20 cellular contexts compared by ENCODE assay signal in the genomic region with DNA sequence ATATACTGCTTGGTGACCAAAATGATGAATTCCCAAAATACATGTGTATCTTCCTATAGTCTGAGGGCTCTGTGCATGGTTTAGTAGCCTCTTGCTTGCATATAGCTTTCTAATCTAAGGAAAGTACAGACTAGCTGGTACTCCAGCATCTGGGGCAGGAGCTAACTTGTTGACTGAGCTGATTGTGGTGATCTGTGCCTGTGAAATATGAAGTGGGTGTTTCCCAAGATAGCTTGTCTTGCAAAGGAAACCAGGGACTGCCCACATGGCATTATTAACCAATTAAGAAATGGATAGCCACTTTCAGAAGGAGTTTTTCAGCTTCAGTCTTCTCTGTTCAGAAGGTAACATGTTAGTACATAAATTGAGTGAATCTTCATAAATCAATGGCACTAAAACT.
DNase-seq lines count a peak whose midpoint lies in the region; ATAC-seq and TF ChIP-seq lines count a peak whose summit lies in the region.
"Had no signal": no experiment of that assay in that cellular context is flagged by ENCODE, and none has a peak within 500 bp of the region (broad histone marks: within the 10 kb centered on the region; RNA-seq: fewer than 3 reads in every experiment).

No MANE protein-coding gene starts in this region.

- TF ChIP-seq CTCF in cardiac muscle cell (IDR thresholded peaks at IDR 0.05; ENCODE audit: low read depth, low read length) (no peak), WERI-Rb-1 (IDR thresholded peaks at IDR 0.05; ENCODE audit: low read depth, low read length) (no peak), fibroblast of lung (conservative IDR thresholded peaks at IDR 0.05 in 1 of 2, IDR thresholded peaks at IDR 0.05 in 1 of 2; ENCODE audit: low read depth in 1 of 2, low read length in 2 of 2) (no peak), upper lobe of right lung (IDR thresholded peaks at IDR 0.05) (no peak), glutamatergic neuron (IDR thresholded peaks at IDR 0.05; ENCODE audit: partially characterized antibody, unreplicated experiment) (no peak)

- no peaks in the 10 kb centered on the region for H3K79me2 ChIP-seq in fibroblast of lung (ENCODE audit: control insufficient read depth, insufficient read depth, low read length)

- H4K20me1 ChIP-seq in fibroblast of lung (ENCODE audit: control insufficient read depth, extremely low read depth, insufficient read depth, low read length): no peaks in the 10 kb centered on the region

- no peak overlapping the region for H3K4me3 Mint-ChIP-seq in glutamatergic neuron (ENCODE audit: unreplicated experiment)
- H3K4me3 Mint-ChIP-seq: activated CD4-positive, alpha-beta memory T cell treated with anti-CD3 and anti-CD28 coated beads, Interleukin-2, amount 10 ng/mL, durations not matched to agents 7 days and 5 days; CD14-positive monocyte; memory B cell had no signal

- no peaks in the 10 kb centered on the region for H3K9me3 ChIP-seq in cardiac muscle cell (ENCODE audit: low read depth)
- H3K9me3 ChIP-seq in WERI-Rb-1 (ENCODE audit: severe bottlenecking): no peaks in the 10 kb centered on the region
- no peaks in the 10 kb centered on the region for H3K9me3 ChIP-seq in fibroblast of lung (ENCODE audit: control insufficient read depth, insufficient read depth, low read depth, low read length)
- H3K9me3 ChIP-seq in upper lobe of right lung: no peaks in the 10 kb centered on the region
- H3K9me3 ChIP-seq: A549, right lobe of liver had no signal

- H3K9ac ChIP-seq in fibroblast of lung (ENCODE audit: insufficient read depth, low read length): no peak overlapping the region

- H3K4me1 ChIP-seq in cardiac muscle cell (ENCODE audit: low read depth): no peaks in the 10 kb centered on the region
- no peaks in the 10 kb centered on the region for H3K4me1 ChIP-seq in fibroblast of lung (ENCODE audit: control insufficient read depth, extremely low read depth, insufficient read depth, low read length)
- no peaks in the 10 kb centered on the region for H3K4me1 ChIP-seq in upper lobe of right lung
- H3K4me1 ChIP-seq: A549, right lobe of liver had no signal

- no peak overlapping the region for H2AFZ ChIP-seq in fibroblast of lung (ENCODE audit: low read length)

- no peak overlapping the region for H3K4me2 ChIP-seq in fibroblast of lung (ENCODE audit: extremely low read depth, insufficient read depth, low read length)
- H3K4me2 ChIP-seq: A549 had no signal

- H3K9me3 Mint-ChIP-seq in glutamatergic neuron (ENCODE audit: unreplicated experiment): no peaks in the 10 kb centered on the region
- H3K9me3 Mint-ChIP-seq: activated CD4-positive, alpha-beta memory T cell treated with anti-CD3 and anti-CD28 coated beads, Interleukin-2, amount 10 ng/mL, durations not matched to agents 7 days and 5 days; CD14-positive monocyte; memory B cell had no signal

- H3K36me3 ChIP-seq in cardiac muscle cell (no peaks in the 10 kb centered on the region), WERI-Rb-1 (no peaks in the 10 kb centered on the region), fibroblast of lung (ENCODE audit: control insufficient read depth, insufficient read depth, low read length) (no peaks in the 10 kb centered on the region), upper lobe of right lung (no peaks in the 10 kb centered on the region)
- H3K36me3 ChIP-seq: right lobe of liver had no signal

- no peaks in the 10 kb centered on the region for H3K27me3 Mint-ChIP-seq in glutamatergic neuron (ENCODE audit: unreplicated experiment)
- H3K27me3 Mint-ChIP-seq: activated CD4-positive, alpha-beta memory T cell treated with anti-CD3 and anti-CD28 coated beads, Interleukin-2, amount 10 ng/mL, durations not matched to agents 7 days and 5 days; memory B cell had no signal

- H3K4me1 Mint-ChIP-seq in glutamatergic neuron (ENCODE audit: low read depth, unreplicated experiment): peaks cover 2% of the 10 kb centered on the region
- H3K4me1 Mint-ChIP-seq: activated CD4-positive, alpha-beta memory T cell treated with anti-CD3 and anti-CD28 coated beads, Interleukin-2, amount 10 ng/mL, durations not matched to agents 7 days and 5 days; memory B cell had no signal

- no peak overlapping the region for H3K4me3 ChIP-seq in cardiac muscle cell
- H3K4me3 ChIP-seq in WERI-Rb-1 (ENCODE audit: low read depth, low read length): no peak overlapping the region
- no peak overlapping the region for H3K4me3 ChIP-seq in fibroblast of lung (replicated peaks in 1 of 4; ENCODE audit: control extremely low read depth in 1 of 4, insufficient read depth in 1 of 4, low read depth in 3 of 4, low read length in 4 of 4)
- no peak overlapping the region for H3K4me3 ChIP-seq in upper lobe of right lung
- H3K4me3 ChIP-seq: A549, right lobe of liver had no signal

- H3K27me3 ChIP-seq in cardiac muscle cell: no peaks in the 10 kb centered on the region
- H3K27me3 ChIP-seq in WERI-Rb-1 (ENCODE audit: insufficient read depth, low read depth, severe bottlenecking): no peaks in the 10 kb centered on the region
- H3K27me3 ChIP-seq in fibroblast of lung (ENCODE audit: control insufficient read depth, insufficient read depth, low read length): no peaks in the 10 kb centered on the region
- H3K27me3 ChIP-seq in upper lobe of right lung: no peaks in the 10 kb centered on the region
- H3K27me3 ChIP-seq: right lobe of liver had no signal

- peak; percentile 17 to 26 for DNase-seq in cardiac muscle cell (ENCODE audit: low read depth in 1 of 2, low spot score in 1 of 2)
- DNase-seq in left ventricle myocardium superior: no peak
- DNase-seq in WERI-Rb-1: peak; percentile 14
- DNase-seq in fibroblast of lung (ENCODE audit: low read depth in 2 of 2): peak; percentile 5 to 36
- no peak for DNase-seq in upper lobe of right lung
- DNase-seq in glutamatergic neuron: no peak
- no peak for DNase-seq in kidney glomerular epithelial cell (lab: John Stamatoyannopoulos, UW)
- DNase-seq: activated CD4-positive, alpha-beta memory T cell treated with anti-CD3 and anti-CD28 coated beads, Interleukin-2, amount 10 ng/mL, durations not matched to agents 7 days and 5 days; activated T-cell treated with anti-CD3 and anti-CD28 coated beads for 4 hours; anterior cingulate cortex; effector memory CD4-positive, alpha-beta T cell; KG1; NCI-H1930; right lobe of liver; stimulated activated CD4-positive, alpha-beta T cell treated with anti-CD3 and anti-CD28 coated beads, Interleukin-15, amount 100 ng/mL, for 24 hours had no signal

- H3K36me3 Mint-ChIP-seq in glutamatergic neuron (ENCODE audit: unreplicated experiment): no peaks in the 10 kb centered on the region
- H3K36me3 Mint-ChIP-seq: CD14-positive monocyte, memory B cell had no signal

- no peak for ATAC-seq in left ventricle myocardium superior
- ATAC-seq in upper lobe of right lung: peak; percentile 53
- ATAC-seq in GM19035 (IDR thresholded peaks at IDR 0.05; ENCODE audit: unreplicated experiment): no peak
- ATAC-seq: A549, right lobe of liver, Right ventricle myocardium inferior had no signal

- H3K27ac Mint-ChIP-seq in glutamatergic neuron (ENCODE audit: unreplicated experiment): no peak overlapping the region
- H3K27ac Mint-ChIP-seq: activated CD4-positive, alpha-beta memory T cell treated with anti-CD3 and anti-CD28 coated beads, Interleukin-2, amount 10 ng/mL, durations not matched to agents 7 days and 5 days; CD14-positive monocyte; memory B cell had no signal

- H3K27ac ChIP-seq in cardiac muscle cell (no peak overlapping the region), WERI-Rb-1 (no peak overlapping the region), fibroblast of lung (ENCODE audit: insufficient read depth, low read length) (no peak overlapping the region), upper lobe of right lung (no peak overlapping the region)
- H3K27ac ChIP-seq: A549, right lobe of liver had no signal

- intact Hi-C loops in left ventricle myocardium superior (cut with micrococcal nuclease): no loop called here
- intact Hi-C loops in upper lobe of right lung (cut with DNase I): no loop called here

Comparison
In these comparisons a context has a peak if more than half of its experiments do, and no peak if none do; other contexts are left out.
1. DNase-seq: peak in cardiac muscle cell (2 of 2), WERI-Rb-1 (single experiment) and fibroblast of lung (2 of 2); none in left ventricle myocardium superior (single experiment), upper lobe of right lung (single experiment), glutamatergic neuron (single experiment) and kidney glomerular epithelial cell (single experiment).